In the genomic region with DNA sequence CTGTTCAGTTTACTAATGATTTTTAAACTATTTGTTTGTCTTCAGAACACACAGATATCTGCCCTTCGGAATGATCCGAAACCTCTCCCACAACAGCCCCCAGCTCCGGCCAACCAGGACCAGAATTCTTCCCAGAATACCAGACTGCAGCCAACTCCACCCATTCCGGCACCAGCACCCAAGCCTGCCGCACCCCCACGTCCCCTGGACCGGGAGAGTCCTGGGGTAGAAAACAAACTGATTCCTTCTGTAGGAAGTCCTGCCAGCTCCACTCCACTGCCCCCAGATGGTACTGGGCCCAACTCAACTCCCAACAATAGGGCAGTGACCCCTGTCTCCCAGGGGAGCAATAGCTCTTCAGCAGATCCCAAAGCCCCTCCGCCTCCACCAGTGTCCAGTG, we compare ENCODE assay signal across 21 cellular contexts. TPM values are rescaled to one million over a fixed set of nuclear protein-coding genes. Genes with fewer than 3 reads are reported as not detected.
DNase-seq lines count a peak whose midpoint lies in the region; ATAC-seq and TF ChIP-seq lines count a peak whose summit lies in the region.
"Had no signal": no experiment of that assay in that cellular context is flagged by ENCODE, and none has a peak within 500 bp of the region (broad histone marks: within the 10 kb centered on the region; RNA-seq: fewer than 3 reads in every experiment).

No MANE protein-coding gene starts in this region.

- no peak overlapping the region for H3K4me3 ChIP-seq in esophagus muscularis mucosa
- H3K4me3 ChIP-seq: lower lobe of right lung, mucosa of descending colon, sigmoid colon had no signal

- intact Hi-C loops in esophagus muscularis mucosa (cut with DNase I): no loop called here

- peaks cover 0 to 22% (median 10%) of the 10 kb centered on the region in 4 donors for H3K4me1 ChIP-seq in esophagus muscularis mucosa

- no peaks in the 10 kb centered on the region for H3K27me3 Mint-ChIP-seq in T-helper 1 cell treated with Interleukin-12 subunit alpha and Interleukin-12 subunit beta and Interleukin-4 antibody, amounts not matched to agents 30 μg/mL and 1 μg/mL, for 36 hours (ENCODE audit: low read depth)
- no peaks in the 10 kb centered on the region for H3K27me3 Mint-ChIP-seq in stimulated activated naive CD8-positive, alpha-beta T cell treated with anti-CD3 and anti-CD28 coated beads, Interleukin-15, Interleukin-2, amounts not matched to agents 100 ng/mL and 50 ng/mL, for 24 hours
- H3K27me3 Mint-ChIP-seq: activated B cell treated with CpG ODN at 0.5 μM for 24 hours, type B pancreatic cell had no signal

- peaks cover 37% of the 10 kb centered on the region for H3K36me3 Mint-ChIP-seq in T-helper 1 cell treated with Interleukin-12 subunit alpha and Interleukin-12 subunit beta and Interleukin-4 antibody, amounts not matched to agents 30 μg/mL and 1 μg/mL, for 36 hours (ENCODE audit: low read depth)
- H3K36me3 Mint-ChIP-seq in stimulated activated naive CD8-positive, alpha-beta T cell treated with anti-CD3 and anti-CD28 coated beads, Interleukin-15, Interleukin-2, amounts not matched to agents 100 ng/mL and 50 ng/mL, for 24 hours (ENCODE audit: low read depth): peaks cover 66% of the 10 kb centered on the region

- H3K9me3 ChIP-seq in esophagus muscularis mucosa: no peaks in the 10 kb centered on the region
- H3K9me3 ChIP-seq: lower lobe of right lung, mucosa of descending colon, sigmoid colon, SK-N-SH had no signal

- DNase-seq in T-helper 1 cell (no peak), esophagus muscularis mucosa (ENCODE audit: extremely low spot score) (peak; percentile 62), NCI-H1048 (lab: John Stamatoyannopoulos, UW) (no peak), NCI-H1694 treated with DMSO at 0.1 percent for 48 hours (lab: John Stamatoyannopoulos, UW) (no peak), SHP77 treated with DMSO at 0.1 percent for 48 hours (lab: John Stamatoyannopoulos, UW) (no peak)
- DNase-seq in stimulated activated naive CD8-positive, alpha-beta T cell treated with anti-CD3 and anti-CD28 coated beads, Interleukin-15, Interleukin-2, amounts not matched to agents 100 U/mL and 50 U/mL, for 24 hours: no peak
- DNase-seq: activated B cell treated with CpG ODN at 0.5 μM for 24 hours; activated effector memory CD4-positive, alpha-beta T cell treated with Interleukin-2 at 50 U/mL for 16 hours; dermis blood vessel endothelial cell; lower lobe of right lung; mucosa of descending colon; NCI-H1105; NCI-H2029 treated with DMSO at 0.1 percent for 48 hours; NCI-H2227 treated with DMSO at 0.1 percent for 48 hours; NCI-H774; sigmoid colon; SK-N-SH had no signal

- peak overlapping the region in 2 of 4 donors; percentile 24 to 40 for H3K27ac ChIP-seq in esophagus muscularis mucosa (replicated peaks in 1 of 4)
- H3K27ac ChIP-seq: lower lobe of right lung, RWPE1, sigmoid colon had no signal

- H3K27ac Mint-ChIP-seq in T-helper 1 cell treated with Interleukin-12 subunit alpha and Interleukin-12 subunit beta and Interleukin-4 antibody, amounts not matched to agents 30 μg/mL and 1 μg/mL, for 36 hours: peak overlapping the region; percentile 75
- H3K27ac Mint-ChIP-seq in stimulated activated naive CD8-positive, alpha-beta T cell treated with anti-CD3 and anti-CD28 coated beads, Interleukin-15, Interleukin-2, amounts not matched to agents 100 ng/mL and 50 ng/mL, for 24 hours: peak overlapping the region; percentile 71
- H3K27ac Mint-ChIP-seq: activated B cell treated with CpG ODN at 0.5 μM for 24 hours, type B pancreatic cell had no signal

- H3K4me1 Mint-ChIP-seq in T-helper 1 cell treated with Interleukin-12 subunit alpha and Interleukin-12 subunit beta and Interleukin-4 antibody, amounts not matched to agents 30 μg/mL and 1 μg/mL, for 36 hours (ENCODE audit: low read depth): peaks cover 29% of the 10 kb centered on the region
- H3K4me1 Mint-ChIP-seq in stimulated activated naive CD8-positive, alpha-beta T cell treated with anti-CD3 and anti-CD28 coated beads, Interleukin-15, Interleukin-2, amounts not matched to agents 100 ng/mL and 50 ng/mL, for 24 hours (ENCODE audit: low read depth): peaks cover 19% of the 10 kb centered on the region
- H3K4me1 Mint-ChIP-seq: activated B cell treated with CpG ODN at 0.5 μM for 24 hours had no signal

- no peaks in the 10 kb centered on the region for H3K9me3 Mint-ChIP-seq in T-helper 1 cell treated with Interleukin-12 subunit alpha and Interleukin-12 subunit beta and Interleukin-4 antibody, amounts not matched to agents 30 μg/mL and 1 μg/mL, for 36 hours
- H3K9me3 Mint-ChIP-seq in stimulated activated naive CD8-positive, alpha-beta T cell treated with anti-CD3 and anti-CD28 coated beads, Interleukin-15, Interleukin-2, amounts not matched to agents 100 ng/mL and 50 ng/mL, for 24 hours: no peaks in the 10 kb centered on the region
- H3K9me3 Mint-ChIP-seq: activated B cell treated with CpG ODN at 0.5 μM for 24 hours, type B pancreatic cell had no signal

- H3K27me3 ChIP-seq in esophagus muscularis mucosa: no peaks in the 10 kb centered on the region
- H3K27me3 ChIP-seq: sigmoid colon had no signal

- peaks cover 32 to 100% (median 82%) of the 10 kb centered on the region in 4 donors for H3K36me3 ChIP-seq in esophagus muscularis mucosa

- TF ChIP-seq CTCF in esophagus muscularis mucosa (IDR thresholded peaks at IDR 0.05): no peak

- 78% methylated on average over 6 of the region's 8 CpGs for WGBS in esophagus muscularis mucosa

- H3K4me3 Mint-ChIP-seq in T-helper 1 cell treated with Interleukin-12 subunit alpha and Interleukin-12 subunit beta and Interleukin-4 antibody, amounts not matched to agents 30 μg/mL and 1 μg/mL, for 36 hours: peak overlapping the region; percentile 25
- no peak overlapping the region for H3K4me3 Mint-ChIP-seq in stimulated activated naive CD8-positive, alpha-beta T cell treated with anti-CD3 and anti-CD28 coated beads, Interleukin-15, Interleukin-2, amounts not matched to agents 100 ng/mL and 50 ng/mL, for 24 hours
- H3K4me3 Mint-ChIP-seq: activated B cell treated with CpG ODN at 0.5 μM for 24 hours, type B pancreatic cell had no signal

- no peak for TF ChIP-seq POLR2A in esophagus muscularis mucosa (IDR thresholded peaks at IDR 0.05; ENCODE audit: low read depth)

- TF ChIP-seq EP300 in esophagus muscularis mucosa (IDR thresholded peaks at IDR 0.05): no peak

- no peak for ATAC-seq in stimulated activated naive CD8-positive, alpha-beta T cell treated with anti-CD3 and anti-CD28 coated beads, Interleukin-15, Interleukin-2, amounts not matched to agents 100 U/mL and 50 U/mL, for 24 hours
- ATAC-seq: lower lobe of right lung, mucosa of descending colon had no signal

RNA-seq across cellular contexts. Expression of gene ACP6, which starts 51.6 kb away (rescaled TPM):
- 10 to 100 TPM in 3 of 4 donors, 1 to 10 TPM in 1; 6.5 to 21.5 (median 17.5) TPM for total RNA-seq in esophagus muscularis mucosa
